Comparison of ENCODE assay signal across 8 cellular contexts in the genomic region with DNA sequence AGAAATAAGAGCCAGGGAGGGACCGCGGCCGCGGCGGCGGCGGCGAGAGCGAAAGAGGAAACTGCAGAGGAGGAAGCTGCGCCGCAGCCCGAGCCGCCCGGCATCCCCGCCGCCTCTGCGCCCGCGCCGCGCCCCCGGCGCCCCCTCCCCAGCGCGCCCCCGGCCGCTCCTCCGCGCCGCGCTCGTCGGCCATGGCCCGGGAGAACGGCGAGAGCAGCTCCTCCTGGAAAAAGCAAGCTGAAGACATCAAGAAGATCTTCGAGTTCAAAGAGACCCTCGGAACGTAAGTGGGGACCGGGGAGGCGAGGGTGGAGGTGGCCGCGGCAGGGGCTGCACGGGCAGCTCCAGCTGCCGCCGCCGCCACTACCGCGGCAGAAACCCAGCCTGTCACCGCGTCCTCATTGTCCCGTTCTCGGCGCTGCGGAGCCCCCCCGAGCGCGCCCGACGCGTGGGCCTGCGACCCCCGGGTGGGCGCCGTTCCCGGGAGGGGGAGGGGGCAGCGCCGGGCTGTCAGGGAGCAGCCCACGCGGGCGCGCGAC. TPM values are rescaled to one million over a fixed set of nuclear protein-coding genes. Genes with fewer than 3 reads are reported as not detected.
DNase-seq lines count a peak whose midpoint lies in the region; ATAC-seq and TF ChIP-seq lines count a peak whose summit lies in the region.

No MANE protein-coding gene starts in this region.

- H3K9me3 ChIP-seq in CD8-positive, alpha-beta memory T cell (ENCODE audit: low read length) = no peaks in the 10 kb centered on the region
- H3K9me3 ChIP-seq in MM.1S (replicated peaks; ENCODE audit: insufficient read depth, low read length) (no peaks in the 10 kb centered on the region), parathyroid adenoma (ENCODE audit: control insufficient read depth, low read length) (no peaks in the 10 kb centered on the region)

- TF ChIP-seq CTCF in MM.1S (IDR thresholded peaks at IDR 0.05; ENCODE audit: low read length) (no peak), epithelial cell of esophagus (IDR thresholded peaks at IDR 0.05; ENCODE audit: insufficient read depth, low read depth, low read length, missing control alignments) (no peak), parathyroid adenoma (IDR thresholded peaks at IDR 0.05) (no peak)

- no peak for DNase-seq in CD8-positive, alpha-beta memory T cell
- DNase-seq in MM.1S (no peak), epithelial cell of esophagus (ENCODE audit: low read depth) (no peak), glomerular visceral epithelial cell (ENCODE audit: extremely low spot score) (no peak), dermis blood vessel endothelial cell (no peak), left lobe of liver (ENCODE audit: low spot score) (no peak)

- H3K4me1 Mint-ChIP-seq in CD8-positive, alpha-beta memory T cell = peaks cover 39 to 49% (median 44%) of the 10 kb centered on the region in 3 donors

- peaks cover 18% of the 10 kb centered on the region for H3K4me1 ChIP-seq in CD8-positive, alpha-beta memory T cell (ENCODE audit: insufficient read depth, low read length)
- H3K4me1 ChIP-seq in MM.1S (ENCODE audit: low read length) = peaks cover 6% of the 10 kb centered on the region
- H3K4me1 ChIP-seq in parathyroid adenoma = peaks cover 3% of the 10 kb centered on the region

- H3K27me3 Mint-ChIP-seq in CD8-positive, alpha-beta memory T cell = peaks cover 0 to 5% of the 10 kb centered on the region in 2 donors

- H3K79me2 ChIP-seq in MM.1S (ENCODE audit: low read length) (peaks cover 49% of the 10 kb centered on the region), parathyroid adenoma (no peaks in the 10 kb centered on the region)

- ATAC-seq in GM21528 (IDR thresholded peaks at IDR 0.05; ENCODE audit: low FRiP score, unreplicated experiment) (peak; percentile 53), left lobe of liver (no peak)

- H2AFZ ChIP-seq in MM.1S (ENCODE audit: low read length) (peak overlapping the region; percentile 31), parathyroid adenoma (peak overlapping the region; percentile 76)

- H3K27ac Mint-ChIP-seq in CD8-positive, alpha-beta memory T cell = peak overlapping the region; percentile 95 to 100 (median 98)

- H3K4me3 ChIP-seq in CD8-positive, alpha-beta memory T cell (ENCODE audit: low read length) = peak overlapping the region; percentile 87
- H3K4me3 ChIP-seq in MM.1S (ENCODE audit: low read length) = peak overlapping the region; percentile 77
- H3K4me3 ChIP-seq in epithelial cell of esophagus (ENCODE audit: low read length) = peak overlapping the region; percentile 62
- peak overlapping the region; percentile 68 for H3K4me3 ChIP-seq in parathyroid adenoma (ENCODE audit: low read depth, low read length)

- H3K27ac ChIP-seq in CD8-positive, alpha-beta memory T cell (ENCODE audit: low read depth, low read length) = peak overlapping the region; percentile 68
- H3K27ac ChIP-seq in MM.1S (ENCODE audit: low read length) (peak overlapping the region; percentile 61; the same call in 1 of the 2 replicates), parathyroid adenoma (no peak overlapping the region)

- POLR2A ChIA-PET in CD8-positive, alpha-beta memory T cell (lab: Charles Lee) = interaction anchor here (0.8 to 2.8 kb wide), 3 partner anchors 17 to 100 kb away, joined by 3 to 13 read pairs (median 3); no protein-coding TSS in a partner anchor

- H3K4me2 ChIP-seq in MM.1S (ENCODE audit: low read depth, low read length) (peak overlapping the region; percentile 75), parathyroid adenoma (ENCODE audit: low read length) (peak overlapping the region; percentile 99)

- CTCF ChIA-PET in CD8-positive, alpha-beta memory T cell (lab: Charles Lee) = interaction anchor here (1.2 to 2.8 kb wide), 3 partner anchors 16 to 306 kb away, joined by 4 to 9 read pairs (median 7); no protein-coding TSS in a partner anchor

- H3K9ac ChIP-seq in MM.1S (ENCODE audit: low read length) (peak overlapping the region; percentile 87), parathyroid adenoma (no peak overlapping the region)

- H3K36me3 ChIP-seq in CD8-positive, alpha-beta memory T cell (ENCODE audit: insufficient read depth, low read length) = no peaks in the 10 kb centered on the region
- H3K36me3 ChIP-seq in MM.1S (replicated peaks; ENCODE audit: insufficient read depth, low read length) = no peaks in the 10 kb centered on the region
- H3K36me3 ChIP-seq in parathyroid adenoma (ENCODE audit: control insufficient read depth, insufficient read depth, low read length) = no peaks in the 10 kb centered on the region

- H3K36me3 Mint-ChIP-seq in CD8-positive, alpha-beta memory T cell = peaks cover 0 to 7% (median 1%) of the 10 kb centered on the region in 3 donors

- peaks cover 17% of the 10 kb centered on the region for H3F3A ChIP-seq in MM.1S (ENCODE audit: insufficient read depth, low read length)

- no peaks in the 10 kb centered on the region for H4K20me1 ChIP-seq in MM.1S (ENCODE audit: insufficient read depth, low read length)

- peaks cover 0 to 1% (median 0%) of the 10 kb centered on the region in 5 donors for H3K9me3 Mint-ChIP-seq in CD8-positive, alpha-beta memory T cell

- H3K4me3 Mint-ChIP-seq in CD8-positive, alpha-beta memory T cell = peak overlapping the region; percentile 96 to 99 (median 98)

- H3K27me3 ChIP-seq in CD8-positive, alpha-beta memory T cell (ENCODE audit: insufficient read depth, low read length, poor library complexity, severe bottlenecking) = no peaks in the 10 kb centered on the region
- H3K27me3 ChIP-seq in MM.1S (replicated peaks; ENCODE audit: insufficient read depth, low read length) (no peaks in the 10 kb centered on the region), parathyroid adenoma (ENCODE audit: control insufficient read depth, insufficient read depth, low read length) (no peaks in the 10 kb centered on the region)

- no peaks in the 10 kb centered on the region for H3K9me2 ChIP-seq in MM.1S (replicated peaks; ENCODE audit: insufficient read depth, low read length)

RNA-seq across cellular contexts. Expression of a gene that starts 0.3 kb away (rescaled TPM):
- total RNA-seq in CD8-positive, alpha-beta memory T cell = 10 to 100 TPM in 1 of 2 experiments, 1 to 10 TPM in 1; 8.9 to 10.0 TPM
- 15.1 TPM for polyA plus RNA-seq in CD8-positive, alpha-beta memory T cell
- total RNA-seq in dermis blood vessel endothelial cell (0.85 and 3.2 TPM in 2 replicates), left lobe of liver (8.1 TPM)
